Comparison of ENCODE assay signal across 9 cellular contexts in the genomic region with DNA sequence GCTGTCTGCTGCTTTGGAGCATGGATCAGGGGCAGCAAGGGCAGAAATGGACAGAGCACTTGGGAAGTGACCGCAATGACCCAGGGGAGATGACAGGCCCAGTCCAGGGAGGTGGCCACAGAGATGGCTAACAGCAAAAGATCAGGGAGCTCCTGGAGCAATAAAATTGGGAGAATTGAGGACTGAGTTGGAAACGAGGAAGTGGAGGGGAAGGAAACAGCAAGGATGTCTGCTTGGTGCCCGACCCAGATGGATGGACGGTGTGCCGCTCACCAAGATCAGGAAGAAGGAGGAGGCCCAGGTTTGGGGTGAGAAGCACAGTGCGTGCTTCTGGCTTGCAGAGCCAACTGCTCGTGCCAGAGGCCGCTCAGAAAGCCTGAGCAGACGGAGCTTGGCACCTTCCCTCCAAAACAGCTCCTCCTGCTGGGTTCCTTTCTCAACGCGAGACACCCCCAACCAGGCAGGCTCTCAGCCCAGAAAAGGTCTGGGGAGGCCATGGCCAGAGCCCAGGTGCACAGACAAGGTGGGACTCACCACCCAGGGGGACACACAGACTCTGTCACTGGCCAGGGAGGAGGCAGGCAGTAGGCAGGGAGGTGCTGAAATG. TPM values are rescaled to one million over a fixed set of nuclear protein-coding genes. Genes with fewer than 3 reads are reported as not detected.
DNase-seq lines count a peak whose midpoint lies in the region; ATAC-seq and TF ChIP-seq lines count a peak whose summit lies in the region.
"Had no signal": no experiment of that assay in that cellular context is flagged by ENCODE, and none has a peak within 500 bp of the region (broad histone marks: within the 10 kb centered on the region; RNA-seq: fewer than 3 reads in every experiment).

No MANE protein-coding gene starts in this region.

- H3K27me3 ChIP-seq in CD4-positive, CD25-positive, alpha-beta regulatory T cell (ENCODE audit: control insufficient read depth, insufficient read depth, low read length) = no peaks in the 10 kb centered on the region

- H3K9me3 ChIP-seq in CD4-positive, CD25-positive, alpha-beta regulatory T cell (ENCODE audit: control insufficient read depth in 2 of 2, low read length in 2 of 2) = no peaks in the 10 kb centered on the region
- H3K9me3 ChIP-seq in HEK293 (ENCODE audit: control insufficient read depth, insufficient read depth, low read depth, low read length) = no peaks in the 10 kb centered on the region
- H3K9me3 ChIP-seq: HAP-1 had no signal

- TF ChIP-seq CTCF in HEK293 (tag by site-specific recombination; IDR thresholded peaks at IDR 0.05) = peak; percentile 35

- no peaks in the 10 kb centered on the region for H3K36me3 ChIP-seq in CD4-positive, CD25-positive, alpha-beta regulatory T cell (ENCODE audit: control insufficient read depth, insufficient read depth, low read length)
- H3K36me3 ChIP-seq in HEK293 (ENCODE audit: control insufficient read depth in 2 of 2, insufficient read depth in 1 of 2, low read length in 2 of 2) = no peaks in the 10 kb centered on the region
- H3K36me3 ChIP-seq: HAP-1 had no signal

- POLR2A ChIA-PET in HEK293 (lab: Yijun Ruan, JAX) = no interaction called here

- no peaks in the 10 kb centered on the region for H3K4me1 ChIP-seq in CD4-positive, CD25-positive, alpha-beta regulatory T cell (ENCODE audit: control insufficient read depth, insufficient read depth, low read length, poor library complexity, severe bottlenecking)
- peaks cover 6% of the 10 kb centered on the region; the same call in 1 of the 2 replicates for H3K4me1 ChIP-seq in HEK293 (ENCODE audit: control insufficient read depth, insufficient read depth, low read length)
- H3K4me1 ChIP-seq: HAP-1 had no signal

- no peak overlapping the region for H3K4me3 ChIP-seq in CD4-positive, CD25-positive, alpha-beta regulatory T cell (ENCODE audit: low read depth, low read length)
- no peak overlapping the region for H3K4me3 ChIP-seq in HEK293 (ENCODE audit: low read depth, low read length)
- H3K4me3 ChIP-seq: HAP-1 had no signal

- no peaks in the 10 kb centered on the region for H3K36me3 Mint-ChIP-seq in CD4-positive, CD25-positive, alpha-beta regulatory T cell

- H3K27ac ChIP-seq in CD4-positive, CD25-positive, alpha-beta regulatory T cell (ENCODE audit: insufficient read depth, low read length, poor library complexity, severe bottlenecking) = no peak overlapping the region
- H3K27ac ChIP-seq in HEK293 (ENCODE audit: extremely low read depth, low read depth, low read length) (no peak overlapping the region), angular gyrus (ENCODE audit: low read depth, low read length) (peak overlapping the region; percentile 48)

- peak in 2 of 3 donors; percentile 29 to 62 for DNase-seq in CD4-positive, CD25-positive, alpha-beta regulatory T cell
- DNase-seq in iPS-NIHi11 (ENCODE audit: low spot score) = peak; percentile 56
- no peak for DNase-seq in globus pallidus (ENCODE audit: low spot score)
- no peak for DNase-seq in stimulated activated CD4-positive, alpha-beta T cell treated with anti-CD3 and anti-CD28 coated beads, Interleukin-4, amount 100 ng/mL, for 4 hours

- ATAC-seq in CD4-positive, CD25-positive, alpha-beta regulatory T cell (ENCODE audit: low read depth in 2 of 2) = peak in 1 of 2 donors; percentile 29
- no peak for ATAC-seq in HG02840 (IDR thresholded peaks at IDR 0.05; ENCODE audit: low FRiP score, unreplicated experiment)
- ATAC-seq in GM21515 (IDR thresholded peaks at IDR 0.05; ENCODE audit: unreplicated experiment) = no peak

- CTCF ChIA-PET in HEK293 (lab: Yijun Ruan, JAX) = interaction anchor here (0.6 to 1.3 kb wide), 7 partner anchors 12 to 275 kb away, joined by 3 to 6 read pairs (median 4); no protein-coding TSS in a partner anchor

- no peak overlapping the region for H3K4me3 Mint-ChIP-seq in CD4-positive, CD25-positive, alpha-beta regulatory T cell

- no peaks in the 10 kb centered on the region for H3K27me3 Mint-ChIP-seq in CD4-positive, CD25-positive, alpha-beta regulatory T cell

- H3K9me3 Mint-ChIP-seq in CD4-positive, CD25-positive, alpha-beta regulatory T cell = no peaks in the 10 kb centered on the region

- H3K4me1 Mint-ChIP-seq in CD4-positive, CD25-positive, alpha-beta regulatory T cell = peaks cover 0 to 24% (median 4%) of the 10 kb centered on the region in 4 donors

- peak overlapping the region in 1 of 3 donors; percentile 82 for H3K27ac Mint-ChIP-seq in CD4-positive, CD25-positive, alpha-beta regulatory T cell

TF ChIP-seq in HEK293, 187 proteins besides CTCF, POLR2A, EP300 and RAD21:
- TF ChIP-seq EGR2 (tag by site-specific recombination; IDR thresholded peaks at IDR 0.05; ENCODE audit: low read depth) = no peak
- TF ChIP-seq ZBTB17 (tag by site-specific recombination; IDR thresholded peaks at IDR 0.05) = no peak
- no peak for TF ChIP-seq KLF8 (tag by site-specific recombination; IDR thresholded peaks at IDR 0.05)
- TF ChIP-seq BCL11A (tag by site-specific recombination; IDR thresholded peaks at IDR 0.05; ENCODE audit: low read depth) = no peak
- no peak for TF ChIP-seq ZNF155 (tag by site-specific recombination; IDR thresholded peaks at IDR 0.05)
- TF ChIP-seq ZNF48 (tag by site-specific recombination; IDR thresholded peaks at IDR 0.05) = no peak
- no peak for TF ChIP-seq KLF7 (tag by site-specific recombination; IDR thresholded peaks at IDR 0.05; ENCODE audit: borderline replicate concordance)
- peak; percentile 66; the same call in 1 of the 2 replicates for TF ChIP-seq ZBTB8A (tag by site-specific recombination; IDR thresholded peaks at IDR 0.05)
- TF ChIP-seq, protein P1, sequence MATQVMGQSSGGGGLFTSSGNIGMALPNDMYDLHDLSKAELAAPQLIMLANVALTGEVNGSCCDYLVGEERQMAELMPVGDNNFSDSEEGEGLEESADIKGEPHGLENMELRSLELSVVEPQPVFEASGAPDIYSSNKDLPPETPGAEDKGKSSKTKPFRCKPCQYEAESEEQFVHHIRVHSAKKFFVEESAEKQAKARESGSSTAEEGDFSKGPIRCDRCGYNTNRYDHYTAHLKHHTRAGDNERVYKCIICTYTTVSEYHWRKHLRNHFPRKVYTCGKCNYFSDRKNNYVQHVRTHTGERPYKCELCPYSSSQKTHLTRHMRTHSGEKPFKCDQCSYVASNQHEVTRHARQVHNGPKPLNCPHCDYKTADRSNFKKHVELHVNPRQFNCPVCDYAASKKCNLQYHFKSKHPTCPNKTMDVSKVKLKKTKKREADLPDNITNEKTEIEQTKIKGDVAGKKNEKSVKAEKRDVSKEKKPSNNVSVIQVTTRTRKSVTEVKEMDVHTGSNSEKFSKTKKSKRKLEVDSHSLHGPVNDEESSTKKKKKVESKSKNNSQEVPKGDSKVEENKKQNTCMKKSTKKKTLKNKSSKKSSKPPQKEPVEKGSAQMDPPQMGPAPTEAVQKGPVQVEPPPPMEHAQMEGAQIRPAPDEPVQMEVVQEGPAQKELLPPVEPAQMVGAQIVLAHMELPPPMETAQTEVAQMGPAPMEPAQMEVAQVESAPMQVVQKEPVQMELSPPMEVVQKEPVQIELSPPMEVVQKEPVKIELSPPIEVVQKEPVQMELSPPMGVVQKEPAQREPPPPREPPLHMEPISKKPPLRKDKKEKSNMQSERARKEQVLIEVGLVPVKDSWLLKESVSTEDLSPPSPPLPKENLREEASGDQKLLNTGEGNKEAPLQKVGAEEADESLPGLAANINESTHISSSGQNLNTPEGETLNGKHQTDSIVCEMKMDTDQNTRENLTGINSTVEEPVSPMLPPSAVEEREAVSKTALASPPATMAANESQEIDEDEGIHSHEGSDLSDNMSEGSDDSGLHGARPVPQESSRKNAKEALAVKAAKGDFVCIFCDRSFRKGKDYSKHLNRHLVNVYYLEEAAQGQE (tag by site-specific recombination; IDR thresholded peaks at IDR 0.05) = no peak
- peak; percentile 25; the same call in 1 of the 2 replicates for TF ChIP-seq GLIS1 (tag by site-specific recombination; IDR thresholded peaks at IDR 0.05)
- no peak for TF ChIP-seq YY2 (tag by site-specific recombination; IDR thresholded peaks at IDR 0.05)
- no peak for TF ChIP-seq ZNF530 (tag by site-specific recombination; IDR thresholded peaks at IDR 0.05; ENCODE audit: low read depth)
- TF ChIP-seq, protein P2, sequence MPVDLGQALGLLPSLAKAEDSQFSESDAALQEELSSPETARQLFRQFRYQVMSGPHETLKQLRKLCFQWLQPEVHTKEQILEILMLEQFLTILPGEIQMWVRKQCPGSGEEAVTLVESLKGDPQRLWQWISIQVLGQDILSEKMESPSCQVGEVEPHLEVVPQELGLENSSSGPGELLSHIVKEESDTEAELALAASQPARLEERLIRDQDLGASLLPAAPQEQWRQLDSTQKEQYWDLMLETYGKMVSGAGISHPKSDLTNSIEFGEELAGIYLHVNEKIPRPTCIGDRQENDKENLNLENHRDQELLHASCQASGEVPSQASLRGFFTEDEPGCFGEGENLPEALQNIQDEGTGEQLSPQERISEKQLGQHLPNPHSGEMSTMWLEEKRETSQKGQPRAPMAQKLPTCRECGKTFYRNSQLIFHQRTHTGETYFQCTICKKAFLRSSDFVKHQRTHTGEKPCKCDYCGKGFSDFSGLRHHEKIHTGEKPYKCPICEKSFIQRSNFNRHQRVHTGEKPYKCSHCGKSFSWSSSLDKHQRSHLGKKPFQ (tag by site-specific recombination; IDR thresholded peaks at IDR 0.05) = no peak
- TF ChIP-seq HOXC10 (CRISPR knock-in tag; IDR thresholded peaks at IDR 0.05) = no peak
- TF ChIP-seq ZNF174 (tag by site-specific recombination; IDR thresholded peaks at IDR 0.05) = no peak
- no peak for TF ChIP-seq ZNF529 (tag by site-specific recombination; IDR thresholded peaks at IDR 0.05; ENCODE audit: insufficient replicate concordance)
- TF ChIP-seq ZNF292 (tag by site-specific recombination; IDR thresholded peaks at IDR 0.05; ENCODE audit: borderline replicate concordance, low read depth) = no peak
- 0 out of 2 replicates have a peak, but pooled peaks have one; percentile 10 for TF ChIP-seq ZNF600 (tag by site-specific recombination; IDR thresholded peaks at IDR 0.05)
- TF ChIP-seq ZNF624 (tag by site-specific recombination; IDR thresholded peaks at IDR 0.05) = no peak

RNA-seq across cellular contexts. Expression of a gene that starts 1.7 kb away (rescaled TPM):
- 0.20 TPM for total RNA-seq in CD4-positive, CD25-positive, alpha-beta regulatory T cell
- not detected for polyA plus RNA-seq in CD4-positive, CD25-positive, alpha-beta regulatory T cell

RNA-seq across cellular contexts. Expression of a gene that starts 17.9 kb away (rescaled TPM):
- total RNA-seq in CD4-positive, CD25-positive, alpha-beta regulatory T cell = not detected
- polyA plus RNA-seq in CD4-positive, CD25-positive, alpha-beta regulatory T cell = not detected

RNA-seq across cellular contexts. Expression of a gene that starts 24.8 kb away (rescaled TPM):
- 93.3 TPM for total RNA-seq in CD4-positive, CD25-positive, alpha-beta regulatory T cell
- polyA plus RNA-seq in CD4-positive, CD25-positive, alpha-beta regulatory T cell = 10 to 100 TPM; 40.1 to 59.8 (median 52.7) TPM

RNA-seq across cellular contexts. Expression of a gene that starts 26.8 kb away (rescaled TPM):
- 0.35 TPM for total RNA-seq in CD4-positive, CD25-positive, alpha-beta regulatory T cell
- polyA plus RNA-seq in CD4-positive, CD25-positive, alpha-beta regulatory T cell = under 1 TPM in 3 of 4 donors, not detected in 1; 0.16 to 0.94 (median 0.20) TPM

RNA-seq across cellular contexts. Expression of a gene that starts 31.1 kb away (rescaled TPM):
- 77.9 TPM for total RNA-seq in CD4-positive, CD25-positive, alpha-beta regulatory T cell
- 100 to 1,000 TPM; 227 to 289 (median 240) TPM for polyA plus RNA-seq in CD4-positive, CD25-positive, alpha-beta regulatory T cell

Comparison
In these comparisons a context has a peak if more than half of its experiments do, and no peak if none do; other contexts are left out.
1. DNase-seq: peak in CD4-positive, CD25-positive, alpha-beta regulatory T cell (2 of 3) and iPS-NIHi11 (single experiment); none in globus pallidus (single experiment) and stimulated activated CD4-positive, alpha-beta T cell treated with anti-CD3 and anti-CD28 coated beads, Interleukin-4, amount 100 ng/mL, for 4 hours (0 of 2).